ENCODE assay signal across 10 cellular contexts in genomic region chr7:81299272-81299671, GRCh38.
A peak's percentile ranks its signal among the peaks of the same experiment; 100 is the strongest.
DNase-seq lines count a peak whose midpoint lies in the region; ATAC-seq and TF ChIP-seq lines count a peak whose summit lies in the region.
"Had no signal": no experiment of that assay in that cellular context is flagged by ENCODE, and none has a peak within 500 bp of the region (broad histone marks: within the 10 kb centered on the region; RNA-seq: fewer than 3 reads in every experiment).

No MANE protein-coding gene starts in this region.

- DNase-seq in COR-L47 (lab: John Stamatoyannopoulos, UW): peak; percentile 2
- peak; percentile 28 for DNase-seq in MV-4-11 (lab: John Stamatoyannopoulos, UW)
- DNase-seq in cardiac fibroblast (ENCODE audit: low read depth in 2 of 2): peak; percentile 94 to 99
- DNase-seq in myocyte (ENCODE audit: low read depth): peak; percentile 84
- DNase-seq in RPMI8226: no peak
- DNase-seq in KBM-7: no peak
- DNase-seq: activated naive CD4-positive, alpha-beta T cell treated with Interleukin-2 at 50 U/mL for 16 hours; immature natural killer cell had no signal

- ATAC-seq in HG03196 (IDR thresholded peaks at IDR 0.05; ENCODE audit: unreplicated experiment): no peak
- ATAC-seq in GM18502 (IDR thresholded peaks at IDR 0.05; ENCODE audit: poor library complexity, unreplicated experiment): no peak

- in situ Hi-C loops in KBM-7 (cut with MboI; ENCODE audit: low pct_unique_long_range_greater_than_20kb, low sequenced_read_pairs): no loop called here

- no peak for TF ChIP-seq CTCF in cardiac fibroblast (IDR thresholded peaks at IDR 0.05; ENCODE audit: low read depth, low read length)

- no peak overlapping the region for H3K4me3 ChIP-seq in cardiac fibroblast (replicated peaks in 1 of 2; ENCODE audit: low read depth in 2 of 2, low read length in 2 of 2)

Comparison
In these comparisons a context has a peak if more than half of its experiments do, and no peak if none do; other contexts are left out.
1. DNase-seq: peak in COR-L47 (single experiment), MV-4-11 (single experiment), cardiac fibroblast (2 of 2) and myocyte (single experiment); none in RPMI8226 (single experiment) and KBM-7 (single experiment).